ENCODE assay signal across 14 cellular contexts in the genomic region with DNA sequence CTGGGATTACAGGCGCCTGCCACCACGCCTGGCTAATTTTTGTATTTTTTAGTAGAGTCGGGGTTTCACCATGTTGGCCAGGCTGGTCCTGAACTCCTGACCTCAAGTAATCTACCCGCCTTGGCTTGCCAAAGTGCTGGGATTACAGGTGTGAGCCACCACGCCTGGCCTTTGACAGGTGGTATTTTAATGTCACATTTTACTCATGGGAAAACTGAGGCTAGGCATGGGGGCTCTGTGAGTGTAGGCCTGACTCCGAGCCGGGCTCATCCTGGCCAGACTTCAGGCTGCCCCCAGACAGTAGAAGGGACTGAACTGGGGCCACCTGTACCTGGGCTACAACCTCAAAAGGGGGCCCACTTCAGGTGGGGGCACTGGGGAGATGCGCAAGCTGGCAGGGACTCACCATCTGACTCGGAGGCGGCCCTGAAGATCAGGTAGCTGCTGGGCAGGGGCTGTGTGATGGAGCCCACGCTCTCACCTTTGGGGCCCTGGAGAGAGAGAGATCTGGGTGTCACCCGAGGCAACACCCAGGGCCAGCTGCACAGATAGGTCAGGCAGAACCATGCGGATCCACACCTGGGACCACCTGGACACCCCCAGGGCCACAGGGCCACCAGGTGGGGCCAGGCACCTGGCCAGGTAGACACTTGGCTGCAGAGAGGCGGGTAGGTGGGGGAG. TPM values are rescaled to one million over a fixed set of nuclear protein-coding genes. Genes with fewer than 3 reads are reported as not detected.
A peak's percentile ranks its signal among the peaks of the same experiment; 100 is the strongest.
DNase-seq lines count a peak whose midpoint lies in the region; ATAC-seq and TF ChIP-seq lines count a peak whose summit lies in the region.
"Had no signal": no experiment of that assay in that cellular context is flagged by ENCODE, and none has a peak within 500 bp of the region (broad histone marks: within the 10 kb centered on the region; RNA-seq: fewer than 3 reads in every experiment).

No MANE protein-coding gene starts in this region.

- H3K27me3 ChIP-seq in H7 (ENCODE audit: control insufficient read depth, insufficient read depth, low read length) (no peaks in the 10 kb centered on the region), right cardiac atrium (ENCODE audit: control insufficient read depth, insufficient read depth) (no peaks in the 10 kb centered on the region), sigmoid colon (no peaks in the 10 kb centered on the region)
- H3K27me3 ChIP-seq: BLaER1 treated with 17β-estradiol and CSF1 and Interleukin-3, amounts not matched to agents 10 nM and 100 nM had no signal

- peak; percentile 56 for DNase-seq in activated effector memory CD4-positive, alpha-beta T cell treated with anti-CD3 and anti-CD28 coated beads, Interleukin-2, amount 50 U/mL, for 16 hours
- DNase-seq in activated effector memory CD4-positive, alpha-beta T cell treated with Interleukin-2 at 50 U/mL for 16 hours: no peak
- peak; percentile 24 for DNase-seq in H7
- DNase-seq in right cardiac atrium: peak; percentile 11 to 25 (median 14)
- DNase-seq in sigmoid colon: peak; percentile 59
- no peak for DNase-seq in erythroblast (lab: John Stamatoyannopoulos, UW)
- no peak for DNase-seq in hypothalamus (lab: John Stamatoyannopoulos, UW)
- no peak for DNase-seq in glomerular visceral epithelial cell (ENCODE audit: extremely low spot score)
- DNase-seq: Karpas-422, NCI-H1105 treated with DMSO at 0.1 percent for 48 hours, NCI-H187 treated with DMSO at 0.1 percent for 48 hours, NCI-H446 treated with DMSO at 0.1 percent for 48 hours, NCI-H774 had no signal

- no peak for TF ChIP-seq EP300 in sigmoid colon (IDR thresholded peaks at IDR 0.05)

- intact Hi-C loops in right cardiac atrium (cut with DNase I) (no loop called here), sigmoid colon (cut with DNase I) (no loop called here)

- H3K4me3 ChIP-seq in H7 (ENCODE audit: insufficient read depth, low read depth, low read length) (no peak overlapping the region), right cardiac atrium (ENCODE audit: low read length) (no peak overlapping the region), sigmoid colon (no peak overlapping the region)
- H3K4me3 ChIP-seq: BLaER1 treated with 17β-estradiol and CSF1 and Interleukin-3, amounts not matched to agents 10 nM and 100 nM had no signal

- H3K9me3 ChIP-seq in right cardiac atrium (ENCODE audit: control insufficient read depth, low read length): no peaks in the 10 kb centered on the region
- H3K9me3 ChIP-seq in sigmoid colon: no peaks in the 10 kb centered on the region

- no peak for TF ChIP-seq POLR2A in sigmoid colon (IDR thresholded peaks at IDR 0.05)
- TF ChIP-seq POLR2A in erythroblast (IDR thresholded peaks at IDR 0.05; ENCODE audit: low read length): no peak

- WGBS in right cardiac atrium: 98% methylated on average over 14 of the region's 14 CpGs
- WGBS in sigmoid colon, 2 donors: 95 to 97% methylated on average over 14 of the region's 14 CpGs

- no peak overlapping the region for H3K27ac ChIP-seq in right cardiac atrium (ENCODE audit: low read length)
- no peak overlapping the region for H3K27ac ChIP-seq in sigmoid colon
- H3K27ac ChIP-seq: BLaER1 treated with 17β-estradiol and CSF1 and Interleukin-3, amounts not matched to agents 10 nM and 100 nM had no signal

- TF ChIP-seq CTCF in sigmoid colon (IDR thresholded peaks at IDR 0.05): no peak

- H3K4me1 ChIP-seq in right cardiac atrium (ENCODE audit: control insufficient read depth, insufficient read depth, low read length): peaks cover 3% of the 10 kb centered on the region
- peaks cover 0 to 23% (median 20%) of the 10 kb centered on the region in 4 donors for H3K4me1 ChIP-seq in sigmoid colon

- H3K36me3 ChIP-seq in H7 (replicated peaks; ENCODE audit: control insufficient read depth, insufficient read depth, low read length): no peaks in the 10 kb centered on the region
- H3K36me3 ChIP-seq in sigmoid colon: peaks cover 11 to 52% (median 20%) of the 10 kb centered on the region in 4 donors

- ATAC-seq in right cardiac atrium: no peak

RNA-seq across cellular contexts. Expression of a gene that starts 45.8 kb away (rescaled TPM):
- 21.1 and 23.7 TPM in 2 replicates for total RNA-seq in H7 (2014; rRNA removed; shearing (Covaris generic))
- total RNA-seq in right cardiac atrium (10 to 100 TPM; 14.1 to 19.1 (median 15.4) TPM), sigmoid colon (10 to 100 TPM; 28.1 to 69.2 (median 46.2) TPM)
- polyA plus RNA-seq in right cardiac atrium (10.3 TPM), sigmoid colon (10 to 100 TPM; 16.6 to 29.8 (median 18.6) TPM)

Comparison
In these comparisons a context has a peak if more than half of its experiments do, and no peak if none do; other contexts are left out.
1. DNase-seq: peak in activated effector memory CD4-positive, alpha-beta T cell treated with anti-CD3 and anti-CD28 coated beads, Interleukin-2, amount 50 U/mL, for 16 hours (single experiment), H7 (single experiment), right cardiac atrium (3 of 3) and sigmoid colon (single experiment); none in activated effector memory CD4-positive, alpha-beta T cell treated with Interleukin-2 at 50 U/mL for 16 hours (single experiment), erythroblast (0 of 2), hypothalamus (0 of 51) and glomerular visceral epithelial cell (single experiment).